In genomic region chr4:687048-687974, GRCh38 we compare ENCODE assay signal across 8 cellular contexts. TPM values are rescaled to one million over a fixed set of nuclear protein-coding genes. Genes with fewer than 3 reads are reported as not detected.
DNase-seq lines count a peak whose midpoint lies in the region; ATAC-seq and TF ChIP-seq lines count a peak whose summit lies in the region.

No MANE protein-coding gene starts in this region.

- H3K27ac Mint-ChIP-seq in stimulated activated effector memory CD8-positive, alpha-beta T cell treated with anti-CD3 and anti-CD28 coated beads, Interleukin-12 subunit alpha, Interleukin-12 subunit beta, amount 100 ng/mL, for 72 hours = no peak overlapping the region

- intact Hi-C loops in testis (cut with DNase I; ENCODE audit: low total_unique reads) = no loop called here

- H3K4me3 ChIP-seq in astrocyte of the cerebellum (ENCODE audit: low read depth, low read length) = no peak overlapping the region
- H3K4me3 ChIP-seq in testis = no peak overlapping the region

- no peak for TF ChIP-seq POLR2A in testis (IDR thresholded peaks at IDR 0.05)

- no peaks in the 10 kb centered on the region for H3K36me3 ChIP-seq in testis (ENCODE audit: low read depth, missing control alignments)

- no peak for ATAC-seq in HG02938 (IDR thresholded peaks at IDR 0.05; ENCODE audit: unreplicated experiment)
- no peak for ATAC-seq in stimulated activated effector memory CD8-positive, alpha-beta T cell treated with anti-CD3 and anti-CD28 coated beads, Interleukin-12 subunit alpha, Interleukin-12 subunit beta, amount 100 ng/mL, for 72 hours

- DNase-seq in HT-29 (ENCODE audit: low spot score) = peak; percentile 66
- peak; percentile 28 for DNase-seq in astrocyte of the cerebellum (ENCODE audit: low read depth)
- peak; percentile 20 for DNase-seq in inferior parietal cortex (ENCODE audit: extremely low spot score)
- peak; percentile 59 for DNase-seq in testis
- no peak for DNase-seq in DMS79 treated with DMSO at 0.1 percent for 48 hours (lab: John Stamatoyannopoulos, UW)
- no peak for DNase-seq in stimulated activated effector memory CD8-positive, alpha-beta T cell treated with anti-CD3 and anti-CD28 coated beads, Interleukin-12 subunit alpha, Interleukin-12 subunit beta, amount 100 ng/mL, for 72 hours (ENCODE audit: low spot score in 2 of 2)
- DNase-seq in activated naive CD4-positive, alpha-beta T cell treated with Interleukin-2 at 50 U/mL for 16 hours = no peak

- no peaks in the 10 kb centered on the region for H3K9me3 ChIP-seq in testis

- peaks cover 12% of the 10 kb centered on the region for H3K4me1 Mint-ChIP-seq in stimulated activated effector memory CD8-positive, alpha-beta T cell treated with anti-CD3 and anti-CD28 coated beads, Interleukin-12 subunit alpha, Interleukin-12 subunit beta, amount 100 ng/mL, for 72 hours

- H3K4me1 ChIP-seq in testis = peaks cover 5% of the 10 kb centered on the region

- 54 to 71% methylated on average over 20 to 38 of the region's 38 CpGs for WGBS in testis, 2 donors

- H3K27me3 ChIP-seq in testis = no peaks in the 10 kb centered on the region

- TF ChIP-seq CTCF in astrocyte of the cerebellum (IDR thresholded peaks at IDR 0.05; ENCODE audit: low read depth, low read length, missing control alignments) = no peak
- no peak for TF ChIP-seq CTCF in testis (IDR thresholded peaks at IDR 0.05)

- peak overlapping the region in 1 of 2 donors; percentile 53 for H3K27ac ChIP-seq in testis

- H3K4me3 Mint-ChIP-seq in stimulated activated effector memory CD8-positive, alpha-beta T cell treated with anti-CD3 and anti-CD28 coated beads, Interleukin-12 subunit alpha, Interleukin-12 subunit beta, amount 100 ng/mL, for 72 hours = no peak overlapping the region

- no peaks in the 10 kb centered on the region for H3K36me3 Mint-ChIP-seq in stimulated activated effector memory CD8-positive, alpha-beta T cell treated with anti-CD3 and anti-CD28 coated beads, Interleukin-12 subunit alpha, Interleukin-12 subunit beta, amount 100 ng/mL, for 72 hours

- in situ Hi-C loops in astrocyte of the cerebellum (cut with HindIII; ENCODE audit: low sequenced_read_pairs) = no loop called here

- H3K9me3 Mint-ChIP-seq in stimulated activated effector memory CD8-positive, alpha-beta T cell treated with anti-CD3 and anti-CD28 coated beads, Interleukin-12 subunit alpha, Interleukin-12 subunit beta, amount 100 ng/mL, for 72 hours = no peaks in the 10 kb centered on the region

RNA-seq across cellular contexts. Expression of gene SLC49A3, which starts 1.6 kb away (rescaled TPM):
- 0.56 TPM in 1 of 2 replicates, not detected in the other for total RNA-seq in HT-29 (2014; rRNA removed; shearing (Covaris generic))
- total RNA-seq in testis = 10 to 100 TPM in 1 of 2 donors, 1 to 10 TPM in 1; 7.3 to 10.1 TPM
- 23.5 TPM for polyA plus RNA-seq in testis (ENCODE audit: insufficient read depth, low read depth, low replicate concordance)

RNA-seq across cellular contexts. Expression of gene MYL5, which starts 13.0 kb away (rescaled TPM):
- 10.9 and 12.6 TPM in 2 replicates for total RNA-seq in HT-29 (2014; rRNA removed; shearing (Covaris generic))
- 10 to 100 TPM; 34.2 to 45.0 TPM for total RNA-seq in testis
- 33.9 TPM for polyA plus RNA-seq in testis (ENCODE audit: insufficient read depth, low read depth, low replicate concordance)

RNA-seq across cellular contexts. Expression of gene ATP5ME, which starts 13.2 kb away (rescaled TPM):
- total RNA-seq in HT-29 (2014; rRNA removed; shearing (Covaris generic)) = 378 and 389 TPM in 2 replicates
- 100 to 1,000 TPM; 123 to 139 TPM for total RNA-seq in testis
- polyA plus RNA-seq in testis (ENCODE audit: insufficient read depth, low read depth, low replicate concordance) = 299 TPM

RNA-seq across cellular contexts. Expression of gene PCGF3, which starts 18.3 kb away (rescaled TPM):
- 48.6 and 64.9 TPM in 2 replicates for total RNA-seq in HT-29 (2014; rRNA removed; shearing (Covaris generic))
- 10 to 100 TPM; 84.2 to 84.8 TPM for total RNA-seq in testis
- polyA plus RNA-seq in testis (ENCODE audit: insufficient read depth, low read depth, low replicate concordance) = 37.3 TPM

Comparison
In these comparisons a context has a peak if more than half of its experiments do, and no peak if none do; other contexts are left out.
1. DNase-seq: peak in HT-29 (single experiment), astrocyte of the cerebellum (single experiment), inferior parietal cortex (single experiment) and testis (single experiment); none in DMS79 treated with DMSO at 0.1 percent for 48 hours (single experiment), stimulated activated effector memory CD8-positive, alpha-beta T cell treated with anti-CD3 and anti-CD28 coated beads, Interleukin-12 subunit alpha, Interleukin-12 subunit beta, amount 100 ng/mL, for 72 hours (0 of 2) and activated naive CD4-positive, alpha-beta T cell treated with Interleukin-2 at 50 U/mL for 16 hours (single experiment).